17 cellular contexts compared by ENCODE assay signal in the genomic region with DNA sequence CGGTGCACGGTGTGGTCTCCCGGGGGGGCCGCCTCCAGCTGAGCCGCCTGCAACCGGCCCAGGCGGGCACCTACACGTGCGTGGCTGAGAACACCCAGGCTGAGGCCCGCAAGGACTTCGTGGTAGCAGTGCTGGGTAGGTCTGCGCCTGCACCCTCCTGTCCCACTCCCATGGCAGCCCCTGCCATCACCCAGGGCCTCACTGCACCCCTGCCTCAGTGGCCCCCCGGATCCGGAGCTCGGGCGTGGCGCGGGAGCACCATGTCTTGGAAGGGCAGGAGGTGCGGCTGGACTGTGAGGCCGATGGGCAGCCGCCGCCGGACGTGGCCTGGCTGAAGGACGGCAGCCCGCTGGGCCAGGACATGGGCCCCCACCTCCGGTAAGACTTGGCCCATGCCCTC. TPM values are rescaled to one million over a fixed set of nuclear protein-coding genes. Genes with fewer than 3 reads are reported as not detected.
DNase-seq lines count a peak whose midpoint lies in the region; ATAC-seq and TF ChIP-seq lines count a peak whose summit lies in the region.
"Had no signal": no experiment of that assay in that cellular context is flagged by ENCODE, and none has a peak within 500 bp of the region (broad histone marks: within the 10 kb centered on the region; RNA-seq: fewer than 3 reads in every experiment).

No MANE protein-coding gene starts in this region.

- no peaks in the 10 kb centered on the region for H3K9me3 Mint-ChIP-seq in mesothelial cell of epicardium
- H3K9me3 Mint-ChIP-seq: CD4-positive, alpha-beta memory T cell had no signal

- no CpG with 5 or more reads among the region's 27 CpGs for WGBS in neuronal stem cell (ENCODE audit: extremely low coverage in 2 of 2, insufficient read length in 2 of 2, insufficient replicate concordance in 1 of 2), 2 donors
- WGBS in heart left ventricle, 4 donors = 87 to 95% (median 93%) methylated on average over 18 to 27 of the region's 27 CpGs

- no peak overlapping the region for H3K23ac ChIP-seq in neuronal stem cell (ENCODE audit: low read depth, low read length, poor library complexity)

- peak overlapping the region; percentile 97 for H2AK5ac ChIP-seq in neuronal stem cell (ENCODE audit: low read depth, low read length)

- TF ChIP-seq CTCF in RWPE2 (IDR thresholded peaks at IDR 0.05; ENCODE audit: poor library complexity, severe bottlenecking) = no peak
- TF ChIP-seq CTCF in heart left ventricle (IDR thresholded peaks at IDR 0.05) = no peak
- no peak for TF ChIP-seq CTCF in mesothelial cell of epicardium (IDR thresholded peaks at IDR 0.05; ENCODE audit: unreplicated experiment)

- intact Hi-C loops in heart left ventricle (cut with DNase I) = no loop called here

- no peak overlapping the region for H4K8ac ChIP-seq in neuronal stem cell (ENCODE audit: low read depth, low read length)

- H3K4ac ChIP-seq in neuronal stem cell (ENCODE audit: low read length) = peak overlapping the region; percentile 96

- peak overlapping the region; percentile 83 for H4K91ac ChIP-seq in neuronal stem cell (ENCODE audit: low read depth, low read length, poor library complexity)

- H2AFZ ChIP-seq in neuronal stem cell (ENCODE audit: low read length) = no peak overlapping the region

- TF ChIP-seq POLR2A in heart left ventricle (IDR thresholded peaks at IDR 0.05) = no peak

- H3K4me2 ChIP-seq in BLaER1 treated with 17β-estradiol and CSF1 and Interleukin-3, amounts not matched to agents 10 nM and 100 nM = peak overlapping the region in 6 of 11 experiments; percentile 9 to 44 (median 23); a peak in 5 of 22 replicates
- no peak overlapping the region for H3K4me2 ChIP-seq in neuronal stem cell (ENCODE audit: insufficient read depth, low read length, poor library complexity, severe bottlenecking)

- no peaks in the 10 kb centered on the region for H3K36me3 ChIP-seq in BLaER1 treated with 17β-estradiol and CSF1 and Interleukin-3, amounts not matched to agents 10 nM and 100 nM
- H3K36me3 ChIP-seq in RWPE2 (ENCODE audit: low read depth) (no peaks in the 10 kb centered on the region), neuronal stem cell (replicated peaks in 1 of 2; ENCODE audit: control insufficient read depth in 2 of 2, insufficient read depth in 2 of 2, low read length in 2 of 2) (no peaks in the 10 kb centered on the region), heart left ventricle (peaks cover 0 to 16% (median 0%) of the 10 kb centered on the region in 9 donors)

- no peaks in the 10 kb centered on the region for H3K27me3 Mint-ChIP-seq in mesothelial cell of epicardium (ENCODE audit: low read depth)
- H3K27me3 Mint-ChIP-seq: B cell had no signal

- H3K4me3 Mint-ChIP-seq in mesothelial cell of epicardium = no peak overlapping the region
- H3K4me3 Mint-ChIP-seq: B cell; CD4-positive, alpha-beta memory T cell had no signal

- peak overlapping the region; percentile 89 for H3K14ac ChIP-seq in neuronal stem cell (ENCODE audit: low read length)

- H3K4me1 Mint-ChIP-seq in mesothelial cell of epicardium = no peaks in the 10 kb centered on the region
- H3K4me1 Mint-ChIP-seq: B cell; CD4-positive, alpha-beta memory T cell had no signal

- H3K9ac ChIP-seq in BLaER1 treated with 17β-estradiol and CSF1 and Interleukin-3, amounts not matched to agents 10 nM and 100 nM = 0 out of 22 replicates have a peak overlapping the region, but pooled peaks of 1 of the 11 experiments have one; percentile 18
- H3K9ac ChIP-seq in neuronal stem cell (ENCODE audit: low read depth, low read length, poor library complexity) = peak overlapping the region; percentile 57

- peak overlapping the region; percentile 85 for H2BK5ac ChIP-seq in neuronal stem cell (ENCODE audit: low read length)

- H3K36me3 Mint-ChIP-seq in mesothelial cell of epicardium = no peaks in the 10 kb centered on the region
- H3K36me3 Mint-ChIP-seq: CD4-positive, alpha-beta memory T cell had no signal

- H4K20me1 ChIP-seq in BLaER1 treated with 17β-estradiol and CSF1 and Interleukin-3, amounts not matched to agents 10 nM and 100 nM = peaks cover 0 to 11% (median 0%) of the 10 kb centered on the region in 11 experiments; a peak in 2 of 22 replicates

- peak overlapping the region; percentile 97 for H2BK12ac ChIP-seq in neuronal stem cell (ENCODE audit: low read length)

- DNase-seq in RWPE2 (ENCODE audit: low spot score) = peak; percentile 57
- DNase-seq in neuronal stem cell (ENCODE audit: low spot score) = no peak
- DNase-seq in NCI-H1930 (lab: John Stamatoyannopoulos, UW) = no peak
- no peak for DNase-seq in heart left ventricle
- no peak for DNase-seq in mesothelial cell of epicardium (ENCODE audit: low spot score in 2 of 2, unreplicated experiment in 2 of 2)
- DNase-seq: C1 segment of cervical spinal cord; Calu3; CD4-positive, alpha-beta memory T cell; COR-L47; DMS53; DMS79 treated with DMSO at 0.1 percent for 48 hours; GF-D8; GOT3; HCEC 1CT had no signal

- peaks cover 0 to 11% (median 5%) of the 10 kb centered on the region in 10 experiments; a peak in 7 of 20 replicates for H3K4me1 ChIP-seq in BLaER1 treated with 17β-estradiol and CSF1 and Interleukin-3, amounts not matched to agents 10 nM and 100 nM
- peaks cover 2% of the 10 kb centered on the region for H3K4me1 ChIP-seq in RWPE2 (ENCODE audit: insufficient read depth, poor library complexity, severe bottlenecking)
- H3K4me1 ChIP-seq in neuronal stem cell (ENCODE audit: control insufficient read depth in 2 of 2, insufficient read depth in 1 of 2, low read depth in 1 of 2, low read length in 2 of 2) = peaks cover 0 to 11% of the 10 kb centered on the region in 2 donors
- H3K4me1 ChIP-seq in heart left ventricle = no peaks in the 10 kb centered on the region

- H3K18ac ChIP-seq in neuronal stem cell (ENCODE audit: low read length) = peak overlapping the region; percentile 94

- ATAC-seq in RWPE2 (ENCODE audit: low read depth) = no peak
- no peak for ATAC-seq in heart left ventricle

- H3K27ac Mint-ChIP-seq in mesothelial cell of epicardium = no peak overlapping the region
- H3K27ac Mint-ChIP-seq: B cell; CD4-positive, alpha-beta memory T cell had no signal

- no peak overlapping the region for H3K27ac ChIP-seq in BLaER1 treated with 17β-estradiol and CSF1 and Interleukin-3, amounts not matched to agents 10 nM and 100 nM
- no peak overlapping the region for H3K27ac ChIP-seq in RWPE2 (ENCODE audit: poor library complexity, severe bottlenecking)
- no peak overlapping the region for H3K27ac ChIP-seq in neuronal stem cell (replicated peaks; ENCODE audit: low read length)
- H3K27ac ChIP-seq in heart left ventricle = no peak overlapping the region

- H2BK15ac ChIP-seq in neuronal stem cell (ENCODE audit: low read length) = peak overlapping the region; percentile 99

- H2BK120ac ChIP-seq in neuronal stem cell (ENCODE audit: low read depth, low read length) = peak overlapping the region; percentile 79

- no peaks in the 10 kb centered on the region for H3K27me3 ChIP-seq in BLaER1 treated with 17β-estradiol and CSF1 and Interleukin-3, amounts not matched to agents 10 nM and 100 nM
- H3K27me3 ChIP-seq in RWPE2 (ENCODE audit: insufficient read depth, poor library complexity, severe bottlenecking) (no peaks in the 10 kb centered on the region), neuronal stem cell (ENCODE audit: control insufficient read depth in 3 of 3, insufficient read depth in 3 of 3, low read depth in 1 of 3, low read length in 3 of 3) (peaks cover 0 to 14% (median 0%) of the 10 kb centered on the region in 3 experiments), heart left ventricle (no peaks in the 10 kb centered on the region)

- H3K79me1 ChIP-seq in neuronal stem cell (ENCODE audit: low read depth, low read length) = no peaks in the 10 kb centered on the region

- H3K4me3 ChIP-seq in BLaER1 treated with 17β-estradiol and CSF1 and Interleukin-3, amounts not matched to agents 10 nM and 100 nM = no peak overlapping the region
- H3K4me3 ChIP-seq in RWPE2 (ENCODE audit: severe bottlenecking) = no peak overlapping the region
- no peak overlapping the region for H3K4me3 ChIP-seq in neuronal stem cell (ENCODE audit: low read length in 2 of 2)
- H3K4me3 ChIP-seq in heart left ventricle = no peak overlapping the region

- H3K9me3 ChIP-seq in BLaER1 treated with 17β-estradiol and CSF1 and Interleukin-3, amounts not matched to agents 10 nM and 100 nM (replicated peaks in 1 of 11) = no peaks in the 10 kb centered on the region
- no peaks in the 10 kb centered on the region for H3K9me3 ChIP-seq in RWPE2 (ENCODE audit: severe bottlenecking)
- H3K9me3 ChIP-seq in neuronal stem cell (replicated peaks in 1 of 2; ENCODE audit: control insufficient read depth in 2 of 2, insufficient read depth in 1 of 2, low read depth in 1 of 2, low read length in 2 of 2) = no peaks in the 10 kb centered on the region
- H3K9me3 ChIP-seq in heart left ventricle = no peaks in the 10 kb centered on the region

RNA-seq across cellular contexts. Expression of a gene that starts 53.8 kb away (rescaled TPM):
- 19.7 TPM for polyA plus RNA-seq in neuronal stem cell (2013, experiment 1 of 2)
- 19.8 TPM for polyA plus RNA-seq in neuronal stem cell (2013, experiment 2 of 2)
- total RNA-seq in heart left ventricle (100 to 1,000 TPM in 3 of 9 donors, 10 to 100 TPM in 6; 31.5 to 154 (median 60.5) TPM), mesothelial cell of epicardium (94.8 to 110 TPM (median 98.0 TPM) in 3 replicates)
- 10 to 100 TPM; 56.5 to 88.6 TPM for polyA plus RNA-seq in heart left ventricle
- total RNA-seq: A172; CD4-positive, alpha-beta memory T cell had no signal
- polyA plus RNA-seq: CD4-positive, alpha-beta memory T cell had no signal
